ENCODE assay signal across 26 cellular contexts in genomic region chr5:24649531-24649930, GRCh38. TPM values are rescaled to one million over a fixed set of nuclear protein-coding genes. Genes with fewer than 3 reads are reported as not detected.
A peak's percentile ranks its signal among the peaks of the same experiment; 100 is the strongest.
DNase-seq lines count a peak whose midpoint lies in the region; ATAC-seq and TF ChIP-seq lines count a peak whose summit lies in the region.
"Had no signal": no experiment of that assay in that cellular context is flagged by ENCODE, and none has a peak within 500 bp of the region (broad histone marks: within the 10 kb centered on the region; RNA-seq: fewer than 3 reads in every experiment).

No MANE protein-coding gene starts in this region.

- H3K79me2 ChIP-seq in PC-3 (ENCODE audit: low read length), result no peaks in the 10 kb centered on the region
- H3K79me2 ChIP-seq in hepatocyte, result no peaks in the 10 kb centered on the region

- peak overlapping the region; percentile 34; the same call in 1 of the 2 replicates for H2AFZ ChIP-seq in PC-3 (ENCODE audit: low read length)
- peak overlapping the region; percentile 38 for H2AFZ ChIP-seq in hepatocyte
- H2AFZ ChIP-seq in neuronal stem cell (ENCODE audit: low read length), result no peak overlapping the region

- H3K9me3 ChIP-seq in PC-3 (ENCODE audit: low read length), result no peaks in the 10 kb centered on the region
- H3K9me3 ChIP-seq in hepatocyte (ENCODE audit: low read depth), result no peaks in the 10 kb centered on the region
- H3K9me3 ChIP-seq in neuronal stem cell (replicated peaks in 1 of 2; ENCODE audit: control insufficient read depth in 2 of 2, insufficient read depth in 1 of 2, low read depth in 1 of 2, low read length in 2 of 2), result peaks cover 0 to 4% of the 10 kb centered on the region in 2 donors
- H3K9me3 ChIP-seq in heart right ventricle, result peaks cover 0 to 2% (median 0%) of the 10 kb centered on the region in 11 donors

- no peaks in the 10 kb centered on the region for H3F3A ChIP-seq in PC-3 (ENCODE audit: low read length, unreplicated experiment)

- H4K8ac ChIP-seq in neuronal stem cell (ENCODE audit: low read depth, low read length), result no peak overlapping the region

- no peak overlapping the region for H3K14ac ChIP-seq in neuronal stem cell (ENCODE audit: low read length)

- H4K20me1 ChIP-seq in PC-3 (ENCODE audit: low read length) (no peaks in the 10 kb centered on the region), hepatocyte (ENCODE audit: insufficient read depth, poor library complexity, severe bottlenecking) (no peaks in the 10 kb centered on the region)

- H3K27me3 ChIP-seq in PC-3 (ENCODE audit: low read length) (no peaks in the 10 kb centered on the region), hepatocyte (no peaks in the 10 kb centered on the region), neuronal stem cell (ENCODE audit: control insufficient read depth in 3 of 3, insufficient read depth in 3 of 3, low read depth in 1 of 3, low read length in 3 of 3) (no peaks in the 10 kb centered on the region), heart right ventricle (peaks cover 0 to 25% (median 7%) of the 10 kb centered on the region in 7 donors)

- H3K36me3 ChIP-seq in PC-3 (ENCODE audit: low read depth, low read length) (no peaks in the 10 kb centered on the region), hepatocyte (replicated peaks; ENCODE audit: insufficient read depth, low read depth) (no peaks in the 10 kb centered on the region), neuronal stem cell (replicated peaks in 1 of 2; ENCODE audit: control insufficient read depth in 2 of 2, insufficient read depth in 2 of 2, low read length in 2 of 2) (no peaks in the 10 kb centered on the region), heart right ventricle (no peaks in the 10 kb centered on the region)

- no peaks in the 10 kb centered on the region; the same call in 1 of the 2 replicates for H3K4me1 ChIP-seq in PC-3 (ENCODE audit: insufficient read depth, low read length)
- peaks cover 15% of the 10 kb centered on the region for H3K4me1 ChIP-seq in hepatocyte (ENCODE audit: insufficient read depth)
- H3K4me1 ChIP-seq in neuronal stem cell (ENCODE audit: control insufficient read depth in 2 of 2, insufficient read depth in 1 of 2, low read depth in 1 of 2, low read length in 2 of 2), result peaks cover 0 to 2% of the 10 kb centered on the region in 2 donors
- H3K4me1 ChIP-seq in heart right ventricle, result peaks cover 0 to 3% (median 0%) of the 10 kb centered on the region in 9 donors

- POLR2A ChIA-PET in PC-3 (lab: Charles Lee; ENCODE audit: unreplicated experiment), result no interaction called here

- H3K27ac ChIP-seq in PC-3 (ENCODE audit: low read length) (no peak overlapping the region), hepatocyte (no peak overlapping the region), neuronal stem cell (replicated peaks; ENCODE audit: low read length) (no peak overlapping the region), heart right ventricle (no peak overlapping the region)
- H3K27ac ChIP-seq: HL-60, KMS-11 had no signal

- H3K4ac ChIP-seq in neuronal stem cell (ENCODE audit: low read length), result no peak overlapping the region

- intact Hi-C loops in PC-3 (cut with micrococcal nuclease), result loop anchor here (10.0 kb wide), 1 partner anchor 285 kb away; no protein-coding TSS in a partner anchor
- intact Hi-C loops in heart right ventricle (cut with DNase I), result loop anchor here in 1 of 10 donors (10.0 kb wide), 1 partner anchor 205 kb away; no protein-coding TSS in a partner anchor

- H3K18ac ChIP-seq in neuronal stem cell (ENCODE audit: low read length), result peak overlapping the region; percentile 42

- TF ChIP-seq CTCF in PC-3 (conservative IDR thresholded peaks at IDR 0.05; ENCODE audit: low read depth, low read length) (no peak), hepatocyte (IDR thresholded peaks at IDR 0.05; ENCODE audit: poor library complexity) (no peak), heart right ventricle (IDR thresholded peaks at IDR 0.05) (no peak)

- BruUV-seq in PC-3 (replicated peaks; lab: Mats Ljungman, UMichigan), result no TSS peak

- H3K4me2 ChIP-seq in PC-3 (ENCODE audit: low read length) (no peak overlapping the region), hepatocyte (peak overlapping the region; percentile 17), neuronal stem cell (ENCODE audit: insufficient read depth, low read length, poor library complexity, severe bottlenecking) (no peak overlapping the region)
- H3K4me2 ChIP-seq: KMS-11 had no signal

- H4K91ac ChIP-seq in neuronal stem cell (ENCODE audit: low read depth, low read length, poor library complexity), result no peak overlapping the region

- H3K9me2 ChIP-seq in PC-3 (replicated peaks; ENCODE audit: low read length), result no peaks in the 10 kb centered on the region
- no peaks in the 10 kb centered on the region for H3K9me2 ChIP-seq in hepatocyte (replicated peaks; ENCODE audit: insufficient read depth)

- H2BK5ac ChIP-seq in neuronal stem cell (ENCODE audit: low read length), result no peak overlapping the region

- no peak overlapping the region for H2BK120ac ChIP-seq in neuronal stem cell (ENCODE audit: low read depth, low read length)

- H3K4me3 ChIP-seq in PC-3 (ENCODE audit: low read length) (no peak overlapping the region), hepatocyte (no peak overlapping the region), neuronal stem cell (ENCODE audit: low read length in 2 of 2) (no peak overlapping the region), heart right ventricle (no peak overlapping the region)
- H3K4me3 ChIP-seq: GM12878 had no signal

- no peak overlapping the region for H2AK5ac ChIP-seq in neuronal stem cell (ENCODE audit: low read depth, low read length)

- DNase-seq in PC-3 (no peak), hepatocyte (ENCODE audit: low spot score) (peak; percentile 26), neuronal stem cell (ENCODE audit: low spot score) (no peak), hypothalamus (lab: John Stamatoyannopoulos, UW) (no peak), superior temporal gyrus (ENCODE audit: extremely low spot score) (no peak), left lobe of liver (ENCODE audit: low spot score) (no peak), heart right ventricle (no peak)
- DNase-seq: C1 segment of cervical spinal cord; CD4-positive, alpha-beta memory T cell; COR-L47; DMS53; NCI-H1092; NCI-H1417 treated with DMSO at 0.1 percent for 48 hours; NCI-H1694 treated with DMSO at 0.1 percent for 48 hours; NCI-H2081; NCI-H2227 treated with DMSO at 0.1 percent for 48 hours; NCI-H526 treated with DMSO at 0.1 percent for 48 hours had no signal

- H3K9ac ChIP-seq in PC-3 (ENCODE audit: low read length), result no peak overlapping the region
- H3K9ac ChIP-seq in neuronal stem cell (ENCODE audit: low read depth, low read length, poor library complexity), result no peak overlapping the region
- H3K9ac ChIP-seq: KMS-11 had no signal

- no peak overlapping the region for H2BK15ac ChIP-seq in neuronal stem cell (ENCODE audit: low read length)

- H2BK12ac ChIP-seq in neuronal stem cell (ENCODE audit: low read length), result no peak overlapping the region

- no peaks in the 10 kb centered on the region for H3K79me1 ChIP-seq in neuronal stem cell (ENCODE audit: low read depth, low read length)

- 33% methylated on average over 3 of the region's 3 CpGs for WGBS in hepatocyte (ENCODE audit: low lambda C conversion rate, missing lambda C conversion rate)
- no CpG with 5 or more reads among the region's 3 CpGs for WGBS in neuronal stem cell (ENCODE audit: extremely low coverage in 2 of 2, insufficient read length in 2 of 2, insufficient replicate concordance in 1 of 2), 2 donors
- WGBS in heart right ventricle, 2 donors, result 39 to 55% methylated on average over 3 of the region's 3 CpGs

- H3K23ac ChIP-seq in neuronal stem cell (ENCODE audit: low read depth, low read length, poor library complexity), result no peak overlapping the region

- ATAC-seq in PC-3 (no peak), left lobe of liver (no peak), heart right ventricle (no peak)
- ATAC-seq: GM12878, HCT116, SK-N-SH treated with all-trans-retinoic acid at 6 μM for 48 hours had no signal

- CTCF ChIA-PET in PC-3 (lab: Charles Lee), result no interaction called here

RNA-seq across cellular contexts. Expression of gene CDH10, which starts 4.8 kb away (rescaled TPM):
- not detected in 2 replicates for total RNA-seq in PC-3 (2014; rRNA removed)
- total RNA-seq in hepatocyte, result 4.9 and 8.9 TPM in 2 replicates
- polyA plus RNA-seq in hepatocyte, result 3.2 and 3.9 TPM in 2 replicates
- polyA plus RNA-seq in neuronal stem cell (2013, experiment 1 of 2), result 5.5 TPM
- 5.6 TPM for polyA plus RNA-seq in neuronal stem cell (2013, experiment 2 of 2)
- not detected for total RNA-seq in left lobe of liver
- under 1 TPM in 1 of 10 donors, not detected in 9; 0.08 TPM for total RNA-seq in heart right ventricle
- polyA plus RNA-seq in heart right ventricle, result not detected
- total RNA-seq: CD4-positive, alpha-beta memory T cell; Daoy; GM12878; H1; OCI-LY7 had no signal
- polyA plus RNA-seq: CD4-positive, alpha-beta memory T cell; IgD-negative memory B cell had no signal
